ENCODE assay signal across 26 cellular contexts in the genomic region with DNA sequence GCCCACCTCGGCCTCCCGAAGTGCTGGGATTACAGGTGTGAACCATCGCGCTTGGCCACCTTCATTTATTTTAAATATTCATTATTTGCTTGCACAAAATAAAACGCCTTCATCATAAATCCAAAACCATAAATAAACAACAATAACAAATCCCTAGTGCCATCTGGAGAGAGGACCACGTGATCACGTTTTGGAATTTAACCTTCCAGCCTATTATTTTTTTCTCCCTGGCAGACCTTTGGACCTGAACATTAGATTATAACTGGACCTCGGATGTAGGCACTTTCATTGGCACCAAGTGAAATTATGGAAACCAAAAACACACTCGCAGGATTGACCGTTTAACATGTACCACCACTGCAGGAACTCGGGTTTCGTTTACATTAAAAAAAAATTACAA. TPM values are rescaled to one million over a fixed set of nuclear protein-coding genes. Genes with fewer than 3 reads are reported as not detected.
DNase-seq lines count a peak whose midpoint lies in the region; FAIRE-seq and TF ChIP-seq lines count a peak whose summit lies in the region.
"Had no signal": no experiment of that assay in that cellular context is flagged by ENCODE, and none has a peak within 500 bp of the region (broad histone marks: within the 10 kb centered on the region; RNA-seq: fewer than 3 reads in every experiment).

No MANE protein-coding gene starts in this region.

- H3K4me1 ChIP-seq in liver (ENCODE audit: control insufficient read depth in 4 of 4, insufficient read depth in 4 of 4, low read length in 3 of 4) (peaks cover 3 to 16% (median 11%) of the 10 kb centered on the region in 4 donors), small intestine (ENCODE audit: control insufficient read depth in 2 of 2, insufficient read depth in 1 of 2, low read depth in 1 of 2, low read length in 1 of 2) (peaks cover 0 to 4% of the 10 kb centered on the region in 2 donors)
- H3K4me1 ChIP-seq: BE2C, HAP-1 had no signal

- H3K4me3 ChIP-seq in liver (ENCODE audit: low read depth in 1 of 3, low read length in 3 of 3) = no peak overlapping the region
- no peak overlapping the region for H3K4me3 ChIP-seq in small intestine (ENCODE audit: low read depth in 1 of 2, low read length in 2 of 2)
- H3K4me3 ChIP-seq: BLaER1 treated with 17β-estradiol and CSF1 and Interleukin-3, amounts not matched to agents 10 nM and 100 nM; GM12878; GM23338; HAP-1 had no signal

- no peak for DNase-seq in T-helper 1 cell
- DNase-seq in small intestine = peak; percentile 86
- no peak for DNase-seq in H4 (ENCODE audit: low spot score)
- no peak for DNase-seq in AML-193 (lab: John Stamatoyannopoulos, UW)
- no peak for DNase-seq in mesothelial cell of epicardium (ENCODE audit: low spot score in 2 of 2, unreplicated experiment in 2 of 2)
- DNase-seq: BE2C; CD4-positive, alpha-beta T cell; CD8-positive, alpha-beta memory T cell; DMS 273 treated with DMSO at 0.1 percent for 48 hours; DMS79; EL; GDM1; HFFc6 had no signal

- no peak overlapping the region for H3K27ac ChIP-seq in liver (ENCODE audit: low read depth in 1 of 2, low read length in 2 of 2)
- no peak overlapping the region for H3K27ac ChIP-seq in small intestine (ENCODE audit: low read depth in 1 of 2, low read length in 1 of 2)
- H3K27ac ChIP-seq: 22Rv1; BLaER1 treated with 17β-estradiol and CSF1 and Interleukin-3, amounts not matched to agents 10 nM and 100 nM had no signal

- FAIRE-seq in small intestine (lab: Jason Lieb, UNC) = no peak
- FAIRE-seq: A204.1, D721Med, GM12878, GM19239, H54 had no signal

- H3K9ac ChIP-seq in liver (ENCODE audit: low read depth in 1 of 2, low read length in 2 of 2) = no peak overlapping the region
- H3K9ac ChIP-seq: BLaER1 treated with 17β-estradiol and CSF1 and Interleukin-3, amounts not matched to agents 10 nM and 100 nM had no signal

- H3K36me3 Mint-ChIP-seq in T-helper 1 cell treated with Interleukin-12 subunit alpha and Interleukin-12 subunit beta and Interleukin-4 antibody, amounts not matched to agents 30 μg/mL and 1 μg/mL, for 36 hours (ENCODE audit: low read depth) = no peaks in the 10 kb centered on the region
- H3K36me3 Mint-ChIP-seq in IgD-negative memory B cell = peaks cover 2% of the 10 kb centered on the region
- no peaks in the 10 kb centered on the region for H3K36me3 Mint-ChIP-seq in mesothelial cell of epicardium

- WGBS in liver = 71% methylated on average over 12 of the region's 12 CpGs
- 34 to 68% (median 57%) methylated on average over 12 of the region's 12 CpGs for WGBS in small intestine, 3 donors

- H3K9me3 Mint-ChIP-seq in T-helper 1 cell treated with Interleukin-12 subunit alpha and Interleukin-12 subunit beta and Interleukin-4 antibody, amounts not matched to agents 30 μg/mL and 1 μg/mL, for 36 hours = no peaks in the 10 kb centered on the region
- no peaks in the 10 kb centered on the region for H3K9me3 Mint-ChIP-seq in IgD-negative memory B cell
- no peaks in the 10 kb centered on the region for H3K9me3 Mint-ChIP-seq in mesothelial cell of epicardium
- H3K9me3 Mint-ChIP-seq: CD4-positive, alpha-beta T cell; CD8-positive, alpha-beta memory T cell; GM23338; HFFc6 had no signal

- peaks cover 3% of the 10 kb centered on the region for H3K4me1 Mint-ChIP-seq in T-helper 1 cell treated with Interleukin-12 subunit alpha and Interleukin-12 subunit beta and Interleukin-4 antibody, amounts not matched to agents 30 μg/mL and 1 μg/mL, for 36 hours (ENCODE audit: low read depth)
- H3K4me1 Mint-ChIP-seq in IgD-negative memory B cell (peaks cover 0 to 12% (median 2%) of the 10 kb centered on the region in 3 donors), mesothelial cell of epicardium (peaks cover 4% of the 10 kb centered on the region)

- peaks cover 0 to 3% (median 1%) of the 10 kb centered on the region in 4 donors for H3K27me3 ChIP-seq in liver (ENCODE audit: control insufficient read depth in 4 of 4, insufficient read depth in 4 of 4, low read length in 3 of 4)
- H3K27me3 ChIP-seq in small intestine (ENCODE audit: control insufficient read depth in 2 of 2, insufficient read depth in 2 of 2, low read length in 2 of 2) = no peaks in the 10 kb centered on the region

- H3K36me3 ChIP-seq in liver (ENCODE audit: control insufficient read depth in 4 of 4, insufficient read depth in 3 of 4, low read depth in 1 of 4, low read length in 3 of 4) (peaks cover 0 to 5% (median 2%) of the 10 kb centered on the region in 4 donors), small intestine (ENCODE audit: control insufficient read depth in 2 of 2, insufficient read depth in 2 of 2, low read length in 2 of 2) (peaks cover 0 to 2% of the 10 kb centered on the region in 2 donors)
- H3K36me3 ChIP-seq: BE2C, HAP-1 had no signal

- no peak for TF ChIP-seq RAD21 in liver (IDR thresholded peaks at IDR 0.05)

- TF ChIP-seq CTCF in liver (IDR thresholded peaks at IDR 0.05; ENCODE audit: low read depth, low read length, missing input control) = no peak
- TF ChIP-seq CTCF in mesothelial cell of epicardium (IDR thresholded peaks at IDR 0.05; ENCODE audit: unreplicated experiment) = no peak

- no peaks in the 10 kb centered on the region for H3K9me3 ChIP-seq in liver (ENCODE audit: control insufficient read depth in 4 of 4, low read length in 3 of 4)
- H3K9me3 ChIP-seq in small intestine (ENCODE audit: control insufficient read depth, low read depth) = no peaks in the 10 kb centered on the region
- H3K9me3 ChIP-seq: BE2C; BLaER1 treated with 17β-estradiol and CSF1 and Interleukin-3, amounts not matched to agents 10 nM and 100 nM; HAP-1 had no signal

- no peak overlapping the region for H3K27ac Mint-ChIP-seq in T-helper 1 cell treated with Interleukin-12 subunit alpha and Interleukin-12 subunit beta and Interleukin-4 antibody, amounts not matched to agents 30 μg/mL and 1 μg/mL, for 36 hours
- no peak overlapping the region for H3K27ac Mint-ChIP-seq in IgD-negative memory B cell
- H3K27ac Mint-ChIP-seq in mesothelial cell of epicardium = no peak overlapping the region
- H3K27ac Mint-ChIP-seq: CD14-positive monocyte; CD4-positive, alpha-beta T cell; CD8-positive, alpha-beta memory T cell; GM23338; HFFc6 had no signal

- peak overlapping the region; percentile 7 for H3K4me3 Mint-ChIP-seq in T-helper 1 cell treated with Interleukin-12 subunit alpha and Interleukin-12 subunit beta and Interleukin-4 antibody, amounts not matched to agents 30 μg/mL and 1 μg/mL, for 36 hours
- H3K4me3 Mint-ChIP-seq in IgD-negative memory B cell (peak overlapping the region in 3 of 4 donors; percentile 15 to 46 (median 22)), mesothelial cell of epicardium (no peak overlapping the region)
- H3K4me3 Mint-ChIP-seq: CD14-positive monocyte; CD4-positive, alpha-beta T cell; GM23338; HFFc6 had no signal

- H3K27me3 Mint-ChIP-seq in T-helper 1 cell treated with Interleukin-12 subunit alpha and Interleukin-12 subunit beta and Interleukin-4 antibody, amounts not matched to agents 30 μg/mL and 1 μg/mL, for 36 hours (ENCODE audit: low read depth) = peaks cover 15% of the 10 kb centered on the region
- H3K27me3 Mint-ChIP-seq in IgD-negative memory B cell (no peaks in the 10 kb centered on the region), mesothelial cell of epicardium (ENCODE audit: low read depth) (peaks cover 32% of the 10 kb centered on the region)

TF ChIP-seq in liver, 16 proteins besides CTCF, POLR2A, EP300 and RAD21:
- TF ChIP-seq, protein P1, sequence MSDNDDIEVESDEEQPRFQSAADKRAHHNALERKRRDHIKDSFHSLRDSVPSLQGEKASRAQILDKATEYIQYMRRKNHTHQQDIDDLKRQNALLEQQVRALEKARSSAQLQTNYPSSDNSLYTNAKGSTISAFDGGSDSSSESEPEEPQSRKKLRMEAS (IDR thresholded peaks at IDR 0.05) = no peak
- TF ChIP-seq, protein P2, sequence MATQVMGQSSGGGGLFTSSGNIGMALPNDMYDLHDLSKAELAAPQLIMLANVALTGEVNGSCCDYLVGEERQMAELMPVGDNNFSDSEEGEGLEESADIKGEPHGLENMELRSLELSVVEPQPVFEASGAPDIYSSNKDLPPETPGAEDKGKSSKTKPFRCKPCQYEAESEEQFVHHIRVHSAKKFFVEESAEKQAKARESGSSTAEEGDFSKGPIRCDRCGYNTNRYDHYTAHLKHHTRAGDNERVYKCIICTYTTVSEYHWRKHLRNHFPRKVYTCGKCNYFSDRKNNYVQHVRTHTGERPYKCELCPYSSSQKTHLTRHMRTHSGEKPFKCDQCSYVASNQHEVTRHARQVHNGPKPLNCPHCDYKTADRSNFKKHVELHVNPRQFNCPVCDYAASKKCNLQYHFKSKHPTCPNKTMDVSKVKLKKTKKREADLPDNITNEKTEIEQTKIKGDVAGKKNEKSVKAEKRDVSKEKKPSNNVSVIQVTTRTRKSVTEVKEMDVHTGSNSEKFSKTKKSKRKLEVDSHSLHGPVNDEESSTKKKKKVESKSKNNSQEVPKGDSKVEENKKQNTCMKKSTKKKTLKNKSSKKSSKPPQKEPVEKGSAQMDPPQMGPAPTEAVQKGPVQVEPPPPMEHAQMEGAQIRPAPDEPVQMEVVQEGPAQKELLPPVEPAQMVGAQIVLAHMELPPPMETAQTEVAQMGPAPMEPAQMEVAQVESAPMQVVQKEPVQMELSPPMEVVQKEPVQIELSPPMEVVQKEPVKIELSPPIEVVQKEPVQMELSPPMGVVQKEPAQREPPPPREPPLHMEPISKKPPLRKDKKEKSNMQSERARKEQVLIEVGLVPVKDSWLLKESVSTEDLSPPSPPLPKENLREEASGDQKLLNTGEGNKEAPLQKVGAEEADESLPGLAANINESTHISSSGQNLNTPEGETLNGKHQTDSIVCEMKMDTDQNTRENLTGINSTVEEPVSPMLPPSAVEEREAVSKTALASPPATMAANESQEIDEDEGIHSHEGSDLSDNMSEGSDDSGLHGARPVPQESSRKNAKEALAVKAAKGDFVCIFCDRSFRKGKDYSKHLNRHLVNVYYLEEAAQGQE (IDR thresholded peaks at IDR 0.05) = no peak
- TF ChIP-seq RXRA (IDR thresholded peaks at IDR 0.05) (no peak), HNF4A (conservative IDR thresholded peaks at IDR 0.05) (peak; percentile 51 to 72)

RNA-seq across cellular contexts. Expression of a gene that starts 2.0 kb away (rescaled TPM):
- 0.40 TPM for polyA plus RNA-seq in IgD-negative memory B cell
- total RNA-seq in liver = under 1 TPM; 0.05 to 0.08 TPM
- polyA plus RNA-seq in liver = under 1 TPM; 0.05 to 0.47 TPM
- polyA plus RNA-seq in small intestine = under 1 TPM in 2 of 3 donors, not detected in 1; 0.22 to 0.45 TPM
- 0.02 and 0.17 TPM in 2 replicates for total RNA-seq in H4 (2014; rRNA removed; shearing (Covaris generic))
- total RNA-seq in mesothelial cell of epicardium = 2.0 to 2.7 TPM (median 2.5 TPM) in 3 replicates
- polyA plus RNA-seq: CD14-positive monocyte; CD8-positive, alpha-beta memory T cell had no signal

RNA-seq across cellular contexts. Expression of a gene that starts 52.0 kb away (rescaled TPM):
- polyA plus RNA-seq in IgD-negative memory B cell (16.9 TPM), liver (1 to 10 TPM; 3.1 to 5.2 TPM), small intestine (1 to 10 TPM; 3.2 to 8.2 (median 4.5) TPM)
- total RNA-seq in liver (10 to 100 TPM; 15.6 to 22.9 TPM), mesothelial cell of epicardium (36.3 to 40.0 TPM (median 38.1 TPM) in 3 replicates)
- total RNA-seq in H4 (2014; rRNA removed; shearing (Covaris generic)) = 15.9 and 20.5 TPM in 2 replicates
